Comparison of ENCODE assay signal across 20 cellular contexts in the genomic region with DNA sequence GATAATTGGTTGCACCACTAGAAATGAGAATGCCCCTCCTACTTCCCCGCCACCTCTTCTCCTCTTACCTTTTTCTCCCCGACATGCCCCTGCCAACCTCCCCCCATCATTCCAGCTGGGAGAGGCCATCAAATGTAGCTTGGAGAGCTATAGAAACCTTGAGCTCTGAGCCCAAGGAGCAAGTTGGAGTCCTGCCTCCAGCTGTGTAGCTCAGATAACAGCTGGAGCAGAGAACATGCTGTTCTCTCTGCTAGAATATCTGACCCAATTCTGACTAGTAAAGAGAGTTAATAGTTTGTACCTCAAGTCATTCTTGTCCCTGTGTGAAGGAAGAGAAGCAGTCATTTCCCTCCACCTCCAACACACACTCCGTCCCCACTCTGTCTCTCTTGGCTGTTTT.
"Had no signal": no experiment of that assay in that cellular context is flagged by ENCODE, and none has a peak within 500 bp of the region (broad histone marks: within the 10 kb centered on the region; RNA-seq: fewer than 3 reads in every experiment).

No MANE protein-coding gene starts in this region.

- DNase-seq: KBM-7, NCI-H1092, NCI-H1105 treated with DMSO at 0.1 percent for 48 hours, NCI-H1417 treated with DMSO at 0.1 percent for 48 hours, NCI-H187, NCI-H2029, NCI-H2081 treated with DMSO at 0.1 percent for 48 hours, NCI-H2171, NCI-H226, NCI-H446, NCI-H510A, NCI-H524 treated with DMSO at 0.1 percent for 48 hours, NCI-H69, NCI-H774, PC-3, SHP77 treated with DMSO at 0.1 percent for 48 hours, SJCRH30 had no signal

- H3K27ac ChIP-seq: RWPE1, SJCRH30 had no signal

- H3K27me3 ChIP-seq: SJCRH30 had no signal

- H3K4me3 ChIP-seq: SJCRH30 had no signal

- ATAC-seq: Panc1, PC-3, SK-N-SH treated with all-trans-retinoic acid at 6 μM for 48 hours had no signal

- H3K9me3 ChIP-seq: SJCRH30 had no signal

- H3K4me1 ChIP-seq: SJCRH30 had no signal

- H3K36me3 ChIP-seq: SJCRH30 had no signal
